8 cellular contexts compared by ENCODE assay signal in the genomic region with DNA sequence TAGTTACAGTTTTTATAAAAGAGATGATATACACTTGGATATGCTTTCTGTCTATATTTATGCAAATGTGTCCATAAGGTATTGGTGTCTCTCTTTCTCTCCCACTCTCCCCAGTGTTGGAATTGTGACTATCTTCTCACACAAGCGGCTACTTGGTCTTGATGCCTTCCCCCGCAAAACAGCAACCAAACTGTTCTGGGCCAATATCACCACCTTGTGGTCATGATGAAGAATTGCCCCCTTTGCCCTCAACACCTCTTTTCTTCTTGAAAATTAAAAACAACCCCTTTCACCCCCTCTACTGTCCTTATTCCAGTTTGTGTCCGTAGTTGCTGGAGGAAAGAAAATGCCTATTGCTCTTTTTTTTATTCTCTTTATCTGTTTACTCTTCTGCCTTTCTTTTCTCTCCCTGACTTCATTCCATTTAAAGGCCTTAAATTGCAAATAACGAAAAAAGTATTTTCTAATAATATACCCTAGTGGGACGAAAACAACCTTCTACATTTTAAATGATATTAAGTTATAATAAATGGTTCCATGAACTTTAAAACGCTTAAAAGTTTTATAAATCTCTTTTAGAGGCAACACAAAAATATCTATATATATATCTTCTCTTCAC.
DNase-seq lines count a peak whose midpoint lies in the region; ATAC-seq and TF ChIP-seq lines count a peak whose summit lies in the region.

No MANE protein-coding gene starts in this region.

- 0 out of 2 replicates have a peak, but pooled peaks cover 5% of the 10 kb centered on the region for H3K27me3 ChIP-seq in SK-N-SH (ENCODE audit: insufficient read depth)

- no peak for TF ChIP-seq EP300 in SK-N-SH (IDR thresholded peaks at IDR 0.05; ENCODE audit: borderline replicate concordance in 1 of 2, low read depth in 1 of 2, low read length in 1 of 2)

- no peaks in the 10 kb centered on the region for H3K4me1 ChIP-seq in SK-N-SH (ENCODE audit: control insufficient read depth in 1 of 2, insufficient read depth in 2 of 2, low read depth in 1 of 2, low read length in 1 of 2)

- no peaks in the 10 kb centered on the region for H3K9me2 ChIP-seq in SK-N-SH

- H3K4me1 Mint-ChIP-seq in T-cell, result peaks cover 98 to 99% (median 98%) of the 10 kb centered on the region in 3 donors

- DNase-seq in SK-N-SH (peak; percentile 57), KBM-7 (peak; percentile 91), T-cell (peak in 24 of 34 experiments; percentile 32 to 70 (median 52)), fibroblast of the aortic adventitia (ENCODE audit: low read depth) (no peak), occipital lobe (lab: John Stamatoyannopoulos, UW) (no peak), NCI-H446 treated with DMSO at 0.1 percent for 48 hours (lab: John Stamatoyannopoulos, UW) (no peak)

- no peaks in the 10 kb centered on the region for H3K27me3 Mint-ChIP-seq in T-cell

- H3K27ac ChIP-seq in SK-N-SH (ENCODE audit: low read depth in 2 of 2, low read length in 1 of 2), result no peak overlapping the region

- no peak overlapping the region for H2AFZ ChIP-seq in SK-N-SH (ENCODE audit: low read depth)

- ATAC-seq in SK-N-SH treated with all-trans-retinoic acid at 6 μM for 48 hours (no peak), T-cell (replicated peaks in 1 of 4) (peak; percentile 48 to 64 (median 51)), HG03521 (IDR thresholded peaks at IDR 0.05; ENCODE audit: unreplicated experiment) (no peak)

- peaks cover 67% of the 10 kb centered on the region for H3K36me3 Mint-ChIP-seq in T-cell

- no peaks in the 10 kb centered on the region for H3F3A ChIP-seq in SK-N-SH (replicated peaks; ENCODE audit: insufficient read depth)

- no peaks in the 10 kb centered on the region for H3K79me2 ChIP-seq in SK-N-SH (ENCODE audit: insufficient read depth)

- no peak overlapping the region for H3K9ac ChIP-seq in SK-N-SH

- H3K9me3 Mint-ChIP-seq in T-cell, result no peaks in the 10 kb centered on the region

- peaks cover 6% of the 10 kb centered on the region; the same call in 1 of the 2 replicates for H3K9me3 ChIP-seq in SK-N-SH

- no peak overlapping the region for H3K4me2 ChIP-seq in SK-N-SH

- peak overlapping the region in 2 of 3 donors; percentile 1 to 49 for H3K4me3 Mint-ChIP-seq in T-cell

- POLR2A ChIA-PET in SK-N-SH (lab: Yijun Ruan, JAX) (no interaction called here), T-cell (lab: Charles Lee) (interaction anchor here (0.5 to 1.5 kb wide), 7 partner anchors 17 to 164 kb away, joined by 3 to 11 read pairs (median 4); no protein-coding TSS in a partner anchor)

- CTCF ChIA-PET in SK-N-SH (lab: Yijun Ruan, JAX), result interaction anchor here (0.7 to 4.7 kb wide), 15 partner anchors 9 to 226 kb away, joined by 3 to 37 read pairs (median 4); no protein-coding TSS in a partner anchor
- CTCF ChIA-PET in T-cell (lab: Charles Lee), result interaction anchor here (0.7 to 6.4 kb wide), 27 partner anchors 10 to 277 kb away, joined by 3 to 103 read pairs (median 11); partner anchors contain the start of gene IKZF1 (in 1 of the 2)

- 42% methylated on average over 6 of the region's 6 CpGs for WGBS in SK-N-SH (ENCODE audit: low lambda C conversion rate)

- in situ Hi-C loops in KBM-7 (cut with MboI; ENCODE audit: low pct_unique_long_range_greater_than_20kb, low sequenced_read_pairs), result no loop called here

- peak overlapping the region; percentile 89 to 99 for H3K27ac Mint-ChIP-seq in T-cell

- peak; percentile 74 for TF ChIP-seq RAD21 in SK-N-SH (IDR thresholded peaks at IDR 0.05; ENCODE audit: low read length)

- H3K36me3 ChIP-seq in SK-N-SH (replicated peaks in 1 of 2; ENCODE audit: control insufficient read depth in 1 of 2, insufficient read depth in 2 of 2, low read length in 1 of 2), result no peaks in the 10 kb centered on the region

- TF ChIP-seq CTCF in SK-N-SH (IDR thresholded peaks at IDR 0.05) (peak; percentile 51), fibroblast of the aortic adventitia (IDR thresholded peaks at IDR 0.05; ENCODE audit: insufficient read depth, low read length) (peak; percentile 28)

- H4K20me1 ChIP-seq in SK-N-SH (ENCODE audit: insufficient read depth), result no peaks in the 10 kb centered on the region

- H3K4me3 ChIP-seq in SK-N-SH (ENCODE audit: low read depth in 2 of 2, low read length in 1 of 2), result no peak overlapping the region; a peak in 1 of 4 replicates
- no peak overlapping the region for H3K4me3 ChIP-seq in fibroblast of the aortic adventitia (ENCODE audit: low read depth, low read length)

TF ChIP-seq in SK-N-SH, 30 proteins besides CTCF, POLR2A, EP300 and RAD21:
- TF ChIP-seq, protein P1, sequence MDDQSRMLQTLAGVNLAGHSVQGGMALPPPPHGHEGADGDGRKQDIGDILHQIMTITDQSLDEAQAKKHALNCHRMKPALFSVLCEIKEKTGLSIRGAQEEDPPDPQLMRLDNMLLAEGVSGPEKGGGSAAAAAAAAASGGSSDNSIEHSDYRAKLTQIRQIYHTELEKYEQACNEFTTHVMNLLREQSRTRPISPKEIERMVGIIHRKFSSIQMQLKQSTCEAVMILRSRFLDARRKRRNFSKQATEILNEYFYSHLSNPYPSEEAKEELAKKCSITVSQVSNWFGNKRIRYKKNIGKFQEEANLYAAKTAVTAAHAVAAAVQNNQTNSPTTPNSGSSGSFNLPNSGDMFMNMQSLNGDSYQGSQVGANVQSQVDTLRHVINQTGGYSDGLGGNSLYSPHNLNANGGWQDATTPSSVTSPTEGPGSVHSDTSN (IDR thresholded peaks at IDR 0.05), result no peak
- TF ChIP-seq TCF12 (IDR thresholded peaks at IDR 0.05) (no peak), SMC3 (IDR thresholded peaks at IDR 0.05; ENCODE audit: low read depth, low read length) (peak; percentile 48; the same call in 1 of the 2 replicates), CHD2 (IDR thresholded peaks at IDR 0.05; ENCODE audit: low read length, partially characterized antibody) (no peak)

TF ChIP-seq in SK-N-SH treated with all-trans-retinoic acid at 6 μM for 48 hours, 23 proteins besides CTCF, POLR2A, EP300 and RAD21:
- TF ChIP-seq RARB (CRISPR knock-in tag; IDR thresholded peaks at IDR 0.05) (no peak), ESRRG (CRISPR knock-in tag; IDR thresholded peaks at IDR 0.05) (no peak), ZNF565 (CRISPR knock-in tag; conservative IDR thresholded peaks at IDR 0.05; ENCODE audit: low read depth) (no peak), ZFP30 (CRISPR knock-in tag; IDR thresholded peaks at IDR 0.05) (no peak), ARNTL (CRISPR knock-in tag; IDR thresholded peaks at IDR 0.05; ENCODE audit: borderline replicate concordance, low read depth) (no peak), SNAI2 (CRISPR knock-in tag; IDR thresholded peaks at IDR 0.05) (no peak), ISL1 (CRISPR knock-in tag; IDR thresholded peaks at IDR 0.05) (no peak), PPARA (CRISPR knock-in tag; IDR thresholded peaks at IDR 0.05; ENCODE audit: borderline replicate concordance) (no peak), TOX (CRISPR knock-in tag; IDR thresholded peaks at IDR 0.05; ENCODE audit: borderline replicate concordance) (no peak), GLIS3 (CRISPR knock-in tag; IDR thresholded peaks at IDR 0.05) (no peak), PATZ1 (CRISPR knock-in tag; IDR thresholded peaks at IDR 0.05; ENCODE audit: borderline replicate concordance) (no peak), TCF4 (CRISPR knock-in tag; IDR thresholded peaks at IDR 0.05; ENCODE audit: borderline replicate concordance) (no peak), ZNF70 (CRISPR knock-in tag; IDR thresholded peaks at IDR 0.05) (no peak)
- TF ChIP-seq, protein P2, sequence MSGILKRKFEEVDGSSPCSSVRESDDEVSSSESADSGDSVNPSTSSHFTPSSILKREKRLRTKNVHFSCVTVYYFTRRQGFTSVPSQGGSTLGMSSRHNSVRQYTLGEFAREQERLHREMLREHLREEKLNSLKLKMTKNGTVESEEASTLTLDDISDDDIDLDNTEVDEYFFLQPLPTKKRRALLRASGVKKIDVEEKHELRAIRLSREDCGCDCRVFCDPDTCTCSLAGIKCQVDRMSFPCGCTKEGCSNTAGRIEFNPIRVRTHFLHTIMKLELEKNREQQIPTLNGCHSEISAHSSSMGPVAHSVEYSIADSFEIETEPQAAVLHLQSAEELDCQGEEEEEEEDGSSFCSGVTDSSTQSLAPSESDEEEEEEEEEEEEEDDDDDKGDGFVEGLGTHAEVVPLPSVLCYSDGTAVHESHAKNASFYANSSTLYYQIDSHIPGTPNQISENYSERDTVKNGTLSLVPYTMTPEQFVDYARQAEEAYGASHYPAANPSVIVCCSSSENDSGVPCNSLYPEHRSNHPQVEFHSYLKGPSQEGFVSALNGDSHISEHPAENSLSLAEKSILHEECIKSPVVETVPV (CRISPR knock-in tag; IDR thresholded peaks at IDR 0.05), result no peak

Comparison
In these comparisons a context has a peak if more than half of its experiments do, and no peak if none do; other contexts are left out.
1. DNase-seq: peak in SK-N-SH (single experiment), KBM-7 (single experiment) and T-cell (24 of 34); none in fibroblast of the aortic adventitia (single experiment), occipital lobe (single experiment) and NCI-H446 treated with DMSO at 0.1 percent for 48 hours (single experiment).
2. ATAC-seq: peak in T-cell (4 of 4); none in SK-N-SH treated with all-trans-retinoic acid at 6 μM for 48 hours (single experiment) and HG03521 (single experiment).